1 cellular context compared by ENCODE assay signal in genomic region chr2:172227719-172228118, GRCh38.
TF ChIP-seq lines count a peak whose summit lies in the region.

No MANE protein-coding gene starts in this region.

TF ChIP-seq in GM23338, 12 proteins besides CTCF, POLR2A, EP300 and RAD21 (continued from another document):
- TF ChIP-seq, protein P1, sequence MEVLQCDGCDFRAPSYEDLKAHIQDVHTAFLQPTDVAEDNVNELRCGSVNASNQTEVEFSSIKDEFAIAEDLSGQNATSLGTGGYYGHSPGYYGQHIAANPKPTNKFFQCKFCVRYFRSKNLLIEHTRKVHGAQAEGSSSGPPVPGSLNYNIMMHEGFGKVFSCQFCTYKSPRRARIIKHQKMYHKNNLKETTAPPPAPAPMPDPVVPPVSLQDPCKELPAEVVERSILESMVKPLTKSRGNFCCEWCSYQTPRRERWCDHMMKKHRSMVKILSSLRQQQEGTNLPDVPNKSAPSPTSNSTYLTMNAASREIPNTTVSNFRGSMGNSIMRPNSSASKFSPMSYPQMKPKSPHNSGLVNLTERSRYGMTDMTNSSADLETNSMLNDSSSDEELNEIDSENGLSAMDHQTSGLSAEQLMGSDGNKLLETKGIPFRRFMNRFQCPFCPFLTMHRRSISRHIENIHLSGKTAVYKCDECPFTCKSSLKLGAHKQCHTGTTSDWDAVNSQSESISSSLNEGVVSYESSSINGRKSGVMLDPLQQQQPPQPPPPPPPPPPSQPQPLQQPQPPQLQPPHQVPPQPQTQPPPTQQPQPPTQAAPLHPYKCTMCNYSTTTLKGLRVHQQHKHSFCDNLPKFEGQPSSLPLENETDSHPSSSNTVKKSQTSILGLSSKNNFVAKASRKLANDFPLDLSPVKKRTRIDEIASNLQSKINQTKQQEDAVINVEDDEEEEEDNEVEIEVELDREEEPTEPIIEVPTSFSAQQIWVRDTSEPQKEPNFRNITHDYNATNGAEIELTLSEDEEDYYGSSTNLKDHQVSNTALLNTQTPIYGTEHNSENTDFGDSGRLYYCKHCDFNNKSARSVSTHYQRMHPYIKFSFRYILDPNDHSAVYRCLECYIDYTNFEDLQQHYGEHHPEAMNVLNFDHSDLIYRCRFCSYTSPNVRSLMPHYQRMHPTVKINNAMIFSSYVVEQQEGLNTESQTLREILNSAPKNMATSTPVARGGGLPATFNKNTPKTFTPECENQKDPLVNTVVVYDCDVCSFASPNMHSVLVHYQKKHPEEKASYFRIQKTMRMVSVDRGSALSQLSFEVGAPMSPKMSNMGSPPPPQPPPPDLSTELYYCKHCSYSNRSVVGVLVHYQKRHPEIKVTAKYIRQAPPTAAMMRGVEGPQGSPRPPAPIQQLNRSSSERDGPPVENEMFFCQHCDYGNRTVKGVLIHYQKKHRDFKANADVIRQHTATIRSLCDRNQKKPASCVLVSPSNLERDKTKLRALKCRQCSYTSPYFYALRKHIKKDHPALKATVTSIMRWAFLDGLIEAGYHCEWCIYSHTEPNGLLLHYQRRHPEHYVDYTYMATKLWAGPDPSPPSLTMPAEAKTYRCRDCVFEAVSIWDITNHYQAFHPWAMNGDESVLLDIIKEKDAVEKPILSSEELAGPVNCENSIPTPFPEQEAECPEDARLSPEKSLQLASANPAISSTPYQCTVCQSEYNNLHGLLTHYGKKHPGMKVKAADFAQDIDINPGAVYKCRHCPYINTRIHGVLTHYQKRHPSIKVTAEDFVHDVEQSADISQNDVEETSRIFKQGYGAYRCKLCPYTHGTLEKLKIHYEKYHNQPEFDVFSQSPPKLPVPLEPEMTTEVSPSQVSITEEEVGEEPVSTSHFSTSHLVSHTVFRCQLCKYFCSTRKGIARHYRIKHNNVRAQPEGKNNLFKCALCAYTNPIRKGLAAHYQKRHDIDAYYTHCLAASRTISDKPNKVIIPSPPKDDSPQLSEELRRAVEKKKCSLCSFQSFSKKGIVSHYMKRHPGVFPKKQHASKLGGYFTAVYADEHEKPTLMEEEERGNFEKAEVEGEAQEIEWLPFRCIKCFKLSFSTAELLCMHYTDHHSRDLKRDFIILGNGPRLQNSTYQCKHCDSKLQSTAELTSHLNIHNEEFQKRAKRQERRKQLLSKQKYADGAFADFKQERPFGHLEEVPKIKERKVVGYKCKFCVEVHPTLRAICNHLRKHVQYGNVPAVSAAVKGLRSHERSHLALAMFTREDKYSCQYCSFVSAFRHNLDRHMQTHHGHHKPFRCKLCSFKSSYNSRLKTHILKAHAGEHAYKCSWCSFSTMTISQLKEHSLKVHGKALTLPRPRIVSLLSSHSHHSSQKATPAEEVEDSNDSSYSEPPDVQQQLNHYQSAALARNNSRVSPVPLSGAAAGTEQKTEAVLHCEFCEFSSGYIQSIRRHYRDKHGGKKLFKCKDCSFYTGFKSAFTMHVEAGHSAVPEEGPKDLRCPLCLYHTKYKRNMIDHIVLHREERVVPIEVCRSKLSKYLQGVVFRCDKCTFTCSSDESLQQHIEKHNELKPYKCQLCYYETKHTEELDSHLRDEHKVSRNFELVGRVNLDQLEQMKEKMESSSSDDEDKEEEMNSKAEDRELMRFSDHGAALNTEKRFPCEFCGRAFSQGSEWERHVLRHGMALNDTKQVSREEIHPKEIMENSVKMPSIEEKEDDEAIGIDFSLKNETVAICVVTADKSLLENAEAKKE (CRISPR knock-in tag; IDR thresholded peaks at IDR 0.05) = no peak
- TF ChIP-seq, protein P2, sequence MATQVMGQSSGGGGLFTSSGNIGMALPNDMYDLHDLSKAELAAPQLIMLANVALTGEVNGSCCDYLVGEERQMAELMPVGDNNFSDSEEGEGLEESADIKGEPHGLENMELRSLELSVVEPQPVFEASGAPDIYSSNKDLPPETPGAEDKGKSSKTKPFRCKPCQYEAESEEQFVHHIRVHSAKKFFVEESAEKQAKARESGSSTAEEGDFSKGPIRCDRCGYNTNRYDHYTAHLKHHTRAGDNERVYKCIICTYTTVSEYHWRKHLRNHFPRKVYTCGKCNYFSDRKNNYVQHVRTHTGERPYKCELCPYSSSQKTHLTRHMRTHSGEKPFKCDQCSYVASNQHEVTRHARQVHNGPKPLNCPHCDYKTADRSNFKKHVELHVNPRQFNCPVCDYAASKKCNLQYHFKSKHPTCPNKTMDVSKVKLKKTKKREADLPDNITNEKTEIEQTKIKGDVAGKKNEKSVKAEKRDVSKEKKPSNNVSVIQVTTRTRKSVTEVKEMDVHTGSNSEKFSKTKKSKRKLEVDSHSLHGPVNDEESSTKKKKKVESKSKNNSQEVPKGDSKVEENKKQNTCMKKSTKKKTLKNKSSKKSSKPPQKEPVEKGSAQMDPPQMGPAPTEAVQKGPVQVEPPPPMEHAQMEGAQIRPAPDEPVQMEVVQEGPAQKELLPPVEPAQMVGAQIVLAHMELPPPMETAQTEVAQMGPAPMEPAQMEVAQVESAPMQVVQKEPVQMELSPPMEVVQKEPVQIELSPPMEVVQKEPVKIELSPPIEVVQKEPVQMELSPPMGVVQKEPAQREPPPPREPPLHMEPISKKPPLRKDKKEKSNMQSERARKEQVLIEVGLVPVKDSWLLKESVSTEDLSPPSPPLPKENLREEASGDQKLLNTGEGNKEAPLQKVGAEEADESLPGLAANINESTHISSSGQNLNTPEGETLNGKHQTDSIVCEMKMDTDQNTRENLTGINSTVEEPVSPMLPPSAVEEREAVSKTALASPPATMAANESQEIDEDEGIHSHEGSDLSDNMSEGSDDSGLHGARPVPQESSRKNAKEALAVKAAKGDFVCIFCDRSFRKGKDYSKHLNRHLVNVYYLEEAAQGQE (IDR thresholded peaks at IDR 0.05; ENCODE audit: unreplicated experiment) = no peak
- TF ChIP-seq POLR2AphosphoS5 (IDR thresholded peaks at IDR 0.05; ENCODE audit: low read depth) = no peak
- no peak for TF ChIP-seq NANOG (IDR thresholded peaks at IDR 0.05; ENCODE audit: borderline replicate concordance)
- TF ChIP-seq JUNB (IDR thresholded peaks at IDR 0.05; ENCODE audit: unreplicated experiment) = no peak
- TF ChIP-seq STAT1 (IDR thresholded peaks at IDR 0.05; ENCODE audit: unreplicated experiment) = no peak
- no peak for TF ChIP-seq EZH2phosphoT487 (IDR thresholded peaks at IDR 0.05; ENCODE audit: unreplicated experiment)
TF ChIP-seq in GM23338: peak in this region for 0.
